ENCODE assay signal across 15 cellular contexts in genomic region chr2:180520816-180521595, GRCh38.
DNase-seq lines count a peak whose midpoint lies in the region; ATAC-seq, FAIRE-seq and TF ChIP-seq lines count a peak whose summit lies in the region.
"Had no signal": no experiment of that assay in that cellular context is flagged by ENCODE, and none has a peak within 500 bp of the region (broad histone marks: within the 10 kb centered on the region; RNA-seq: fewer than 3 reads in every experiment).

No MANE protein-coding gene starts in this region.

- peak; percentile 71 to 74 for ATAC-seq in A549
- no peak for ATAC-seq in HCT116
- ATAC-seq in HG03196 (IDR thresholded peaks at IDR 0.05; ENCODE audit: unreplicated experiment): no peak
- ATAC-seq in HG02610 (IDR thresholded peaks at IDR 0.05; ENCODE audit: unreplicated experiment): no peak

- H3K4me3 ChIP-seq in A549: no peak overlapping the region
- no peak overlapping the region for H3K4me3 ChIP-seq in HCT116 (replicated peaks in 1 of 2; ENCODE audit: low read depth in 1 of 2, low read length in 2 of 2)
- H3K4me3 ChIP-seq in fibroblast of the aortic adventitia (ENCODE audit: low read depth, low read length): no peak overlapping the region
- H3K4me3 ChIP-seq in MG63: no peak overlapping the region
- H3K4me3 ChIP-seq: SK-N-MC, transverse colon had no signal

- H3K4me2 ChIP-seq in A549: peak overlapping the region; percentile 60
- peak overlapping the region; percentile 45 for H3K4me2 ChIP-seq in HCT116 (ENCODE audit: low read length)

- intact Hi-C loops in HCT116 (cut with micrococcal nuclease): loop anchor here (2.0 kb wide), 2 partner anchors 460 to 538 kb away; partner anchors contain the start of gene UBE2E3

- no peak for TF ChIP-seq CTCF in A549 (IDR thresholded peaks at IDR 0.05)
- TF ChIP-seq CTCF in HCT116 (IDR thresholded peaks at IDR 0.05 in 2 of 3, conservative IDR thresholded peaks at IDR 0.05 in 1 of 3; ENCODE audit: borderline replicate concordance in 1 of 3, insufficient read depth in 1 of 3, low read depth in 2 of 3, low read length in 2 of 3): no peak
- TF ChIP-seq CTCF in fibroblast of the aortic adventitia (IDR thresholded peaks at IDR 0.05; ENCODE audit: insufficient read depth, low read length): no peak

- 18% methylated on average over 5 of the region's 5 CpGs for WGBS in A549 (ENCODE audit: missing lambda C conversion rate)

- no peaks in the 10 kb centered on the region for H3K27me3 ChIP-seq in HCT116 (ENCODE audit: insufficient read depth, low read length)
- H3K27me3 ChIP-seq in MG63: no peaks in the 10 kb centered on the region
- H3K27me3 ChIP-seq: transverse colon had no signal

- RAD21 ChIA-PET in HCT116 (lab: Charles Lee; ENCODE audit: low non-redundant PET in 1 of 2, low total read pairs in 2 of 2, uncharacterized antibody in 2 of 2, unreplicated experiment in 2 of 2): interaction anchor here in 1 of 2 experiments (0.7 to 1.5 kb wide), 2 partner anchors 459 to 537 kb away, joined by 3 to 5 read pairs; partner anchors contain the start of gene UBE2E3

- H3K4me1 ChIP-seq in A549 (peaks cover 48% of the 10 kb centered on the region), HCT116 (ENCODE audit: control insufficient read depth in 1 of 2, insufficient read depth in 2 of 2, low read length in 2 of 2) (peaks cover 6 to 58% of the 10 kb centered on the region in 2 experiments; a peak in 3 of 4 replicates)
- H3K4me1 ChIP-seq: transverse colon had no signal

- no peaks in the 10 kb centered on the region; the same call in 2 of the 3 replicates for H3K9me3 ChIP-seq in A549
- H3K9me3 ChIP-seq in HCT116 (ENCODE audit: control insufficient read depth in 1 of 2, insufficient read depth in 1 of 2, low read depth in 1 of 2, low read length in 2 of 2): no peaks in the 10 kb centered on the region
- no peaks in the 10 kb centered on the region for H3K9me3 ChIP-seq in MG63
- H3K9me3 ChIP-seq: transverse colon had no signal

- no peak for TF ChIP-seq POLR2A in A549 (IDR thresholded peaks at IDR 0.05; ENCODE audit: low read length)
- no peak for TF ChIP-seq POLR2A in HCT116 (IDR thresholded peaks at IDR 0.05; ENCODE audit: borderline replicate concordance, extremely low read depth, insufficient read depth, insufficient read length)

- FAIRE-seq in A549 (lab: Jason Lieb, UNC): peak; percentile 18
- FAIRE-seq: colon had no signal

- DNase-seq in A549 (ENCODE audit: low read depth in 1 of 2, low spot score in 1 of 2) (peak; percentile 28 to 66), HCT116 (ENCODE audit: low read depth, low spot score) (peak; percentile 22), RKO (ENCODE audit: low spot score) (peak; percentile 34), fibroblast of the aortic adventitia (ENCODE audit: low read depth) (peak; percentile 7), MG63 (no peak), OCI-M2 (lab: John Stamatoyannopoulos, UW; ENCODE audit: unreplicated experiment) (no peak)
- DNase-seq: activated CD8-positive, alpha-beta memory T cell treated with anti-CD3 and anti-CD28 coated beads, Interleukin-2, amount 50 U/mL, for 48 hours; NCI-H1105 treated with DMSO at 0.1 percent for 48 hours; NCI-H82 had no signal

- POLR2A ChIA-PET in A549 (lab: Yijun Ruan, JAX): interaction anchor here (1.6 kb wide), 1 partner anchor 459 kb away, joined by 10 read pairs; the partner anchor contains the start of gene UBE2E3
- POLR2A ChIA-PET in HCT116 (lab: Charles Lee): no interaction called here

- H4K20me1 ChIP-seq in HCT116 (ENCODE audit: insufficient read depth): no peaks in the 10 kb centered on the region

- peak in 1 of 2 experiments; percentile 47; a peak in 1 of 5 replicates for TF ChIP-seq EP300 in A549 (IDR thresholded peaks at IDR 0.05)

- no peak overlapping the region for H3K9ac ChIP-seq in HCT116 (ENCODE audit: low read length)

- CTCF ChIA-PET in A549 (lab: Yijun Ruan, JAX): interaction anchor here (1.4 to 1.6 kb wide), 2 partner anchors 460 to 537 kb away, joined by 5 to 8 read pairs; partner anchors contain the start of gene UBE2E3
- CTCF ChIA-PET in HCT116 (lab: Charles Lee): interaction anchor here (1.0 to 2.2 kb wide), 5 partner anchors 460 to 1194 kb away, joined by 4 to 8 read pairs (median 4); partner anchors contain the start of gene UBE2E3

- peak overlapping the region; percentile 75 for H2AFZ ChIP-seq in HCT116 (ENCODE audit: low read depth, low read length, poor library complexity, severe bottlenecking)

- no TSS peak for BruUV-seq in HCT116 (replicated peaks; lab: Mats Ljungman, UMichigan)

- H3K79me2 ChIP-seq in HCT116 (ENCODE audit: insufficient read depth, low read length): no peaks in the 10 kb centered on the region

- no peaks in the 10 kb centered on the region for H3K9me2 ChIP-seq in HCT116 (ENCODE audit: insufficient read depth)

- H3K36me3 ChIP-seq in HCT116 (ENCODE audit: control insufficient read depth in 1 of 2, insufficient read depth in 2 of 2, low read length in 2 of 2) (no peaks in the 10 kb centered on the region), MG63 (no peaks in the 10 kb centered on the region)
- H3K36me3 ChIP-seq: transverse colon had no signal

- TF ChIP-seq RAD21 in A549 (conservative IDR thresholded peaks at IDR 0.05 in 1 of 2, IDR thresholded peaks at IDR 0.05 in 1 of 2) (0 out of 5 replicates have a peak, but pooled peaks have one; percentile 5 to 41), HCT116 (IDR thresholded peaks at IDR 0.05; ENCODE audit: low read depth) (0 out of 2 replicates have a peak, but pooled peaks have one; percentile 12)

- peak overlapping the region; percentile 5 to 62; a peak in 4 of 6 replicates for H3K27ac ChIP-seq in A549
- H3K27ac ChIP-seq in HCT116 (ENCODE audit: low read depth, low read length): no peak overlapping the region
- H3K27ac ChIP-seq: SK-N-MC, transverse colon, VCaP had no signal

TF ChIP-seq in A549, 52 proteins besides CTCF, POLR2A, EP300 and RAD21 (continues in another document):
- TF ChIP-seq CBX8 (IDR thresholded peaks at IDR 0.05) (no peak), BHLHE40 (IDR thresholded peaks at IDR 0.05; ENCODE audit: low read depth, low read length) (no peak), POLR2AphosphoS2 (conservative IDR thresholded peaks at IDR 0.05; ENCODE audit: low read length) (no peak), MAX (IDR thresholded peaks at IDR 0.05) (peak; percentile 65), SMC3 (IDR thresholded peaks at IDR 0.05) (peak; percentile 17; the same call in 1 of the 3 replicates), ATOH8 (CRISPR knock-in tag; IDR thresholded peaks at IDR 0.05; ENCODE audit: low read depth) (no peak), HOXA7 (CRISPR knock-in tag; IDR thresholded peaks at IDR 0.05) (no peak), GATA3 (IDR thresholded peaks at IDR 0.05; ENCODE audit: borderline replicate concordance) (peak; percentile 77; the same call in 1 of the 2 replicates), KDM5A (IDR thresholded peaks at IDR 0.05) (no peak), ZSCAN20 (CRISPR knock-in tag; IDR thresholded peaks at IDR 0.05) (no peak), CEBPB (IDR thresholded peaks at IDR 0.05) (peak; percentile 58 to 82), FOSL2 (IDR thresholded peaks at IDR 0.05) (peak; percentile 79), FOSL2 (CRISPR knock-in tag; IDR thresholded peaks at IDR 0.05) (peak; percentile 88), TFCP2L1 (CRISPR knock-in tag; IDR thresholded peaks at IDR 0.05) (no peak), RFX5 (IDR thresholded peaks at IDR 0.05) (no peak)

TF ChIP-seq in HCT116, 20 proteins besides CTCF, POLR2A, EP300 and RAD21 (continues in another document):
- no peak for TF ChIP-seq REST (IDR thresholded peaks at IDR 0.05; ENCODE audit: low read depth)
- no peak for TF ChIP-seq ZBTB33 (IDR thresholded peaks at IDR 0.05; ENCODE audit: extremely low read depth, insufficient replicate concordance, low read length)
- TF ChIP-seq ATF3 (IDR thresholded peaks at IDR 0.05): no peak
- TF ChIP-seq SIN3A (IDR thresholded peaks at IDR 0.05; ENCODE audit: low read depth): no peak
- TF ChIP-seq CEBPB (IDR thresholded peaks at IDR 0.05; ENCODE audit: low read depth): peak; percentile 61

Comparison
In these comparisons a context has a peak if more than half of its experiments do, and no peak if none do; other contexts are left out.
1. ATAC-seq: peak in A549 (2 of 2); none in HCT116 (single experiment), HG03196 (single experiment) and HG02610 (single experiment).
2. DNase-seq: peak in A549 (2 of 2), HCT116 (single experiment), RKO (single experiment) and fibroblast of the aortic adventitia (single experiment); none in MG63 (single experiment) and OCI-M2 (single experiment).
3. Of the 6 proteins assayed by ChIP-seq in both A549 and HCT116: peak only in A549: none; only in HCT116: none; in both: CEBPB, MAX and RAD21; in neither: 3.